8 cellular contexts compared by ENCODE assay signal in genomic region chr22:43343262-43343988, GRCh38. TPM values are rescaled to one million over a fixed set of nuclear protein-coding genes. Genes with fewer than 3 reads are reported as not detected.
DNase-seq lines count a peak whose midpoint lies in the region; ATAC-seq and TF ChIP-seq lines count a peak whose summit lies in the region.

TSS of gene SCUBE1 (minus strand) at chr22:43343372. CDS start at chr22:43343261, 111 bp downstream.

- no peaks in the 10 kb centered on the region for H3K4me1 ChIP-seq in foreskin keratinocyte
- H3K4me1 ChIP-seq in vagina: peaks cover 16% of the 10 kb centered on the region

- no peaks in the 10 kb centered on the region for H3K36me3 Mint-ChIP-seq in osteocyte (ENCODE audit: unreplicated experiment)

- POLR2A ChIA-PET in GM10248 (lab: Yijun Ruan, JAX): no interaction called here

- H3K27ac Mint-ChIP-seq in osteocyte (ENCODE audit: unreplicated experiment): no peak within 1 kb of the TSS

- intact Hi-C loops in vagina (cut with DNase I): no loop called here

- H3K36me3 ChIP-seq in vagina: no peaks in the 10 kb centered on the region

- H3K27ac ChIP-seq in foreskin keratinocyte: no peak within 1 kb of the TSS
- no peak within 1 kb of the TSS for H3K27ac ChIP-seq in vagina

- ATAC-seq in foreskin keratinocyte (peak; percentile 51), HG02571 (IDR thresholded peaks at IDR 0.05; ENCODE audit: unreplicated experiment) (no peak), HG03469 (IDR thresholded peaks at IDR 0.05; ENCODE audit: unreplicated experiment) (no peak)

- H3K4me3 Mint-ChIP-seq in osteocyte (ENCODE audit: unreplicated experiment): peak within 1 kb of the TSS; percentile 45

- no peaks in the 10 kb centered on the region for H3K9me3 ChIP-seq in vagina

- H3K4me1 Mint-ChIP-seq in osteocyte (ENCODE audit: unreplicated experiment): peaks cover 2% of the 10 kb centered on the region

- TF ChIP-seq POLR2A in vagina (IDR thresholded peaks at IDR 0.05): no peak

- no peaks in the 10 kb centered on the region for H3K9me3 Mint-ChIP-seq in osteocyte (ENCODE audit: unreplicated experiment)

- peak within 1 kb of the TSS; percentile 20 to 38 for H3K4me3 ChIP-seq in vagina

- DNase-seq in GM10248 (ENCODE audit: extremely low spot score) (peak; percentile 63), NCI-H446 treated with DMSO at 0.1 percent for 48 hours (lab: John Stamatoyannopoulos, UW) (peak; percentile 18), foreskin keratinocyte (no peak), osteocyte (ENCODE audit: extremely low spot score, unreplicated experiment) (no peak), vagina (ENCODE audit: extremely low spot score in 2 of 2) (no peak)
- DNase-seq in activated T-cell treated with anti-CD3 and anti-CD28 coated beads, Interleukin-2, amount 50 U/mL, for 1 hour: peak; percentile 56

- H3K27me3 ChIP-seq in foreskin keratinocyte (peaks cover 71% of the 10 kb centered on the region), vagina (peaks cover 9% of the 10 kb centered on the region)

- CTCF ChIA-PET in GM10248 (lab: Yijun Ruan, JAX): interaction anchor here (1.5 to 5.3 kb wide), 3 partner anchors 7 to 70 kb away, joined by 3 to 118 read pairs (median 36); no protein-coding TSS in a partner anchor

- peaks cover 67% of the 10 kb centered on the region for H3K27me3 Mint-ChIP-seq in osteocyte (ENCODE audit: unreplicated experiment)

- no peak for TF ChIP-seq CTCF in GM10248 (IDR thresholded peaks at IDR 0.05; ENCODE audit: control extremely low read depth, extremely low read depth, low read depth, missing control alignments)
- TF ChIP-seq CTCF in foreskin keratinocyte (conservative IDR thresholded peaks at IDR 0.05): no peak
- no peak for TF ChIP-seq CTCF in osteocyte (IDR thresholded peaks at IDR 0.05)
- no peak for TF ChIP-seq CTCF in vagina (IDR thresholded peaks at IDR 0.05)

RNA-seq across cellular contexts. Expression of gene SCUBE1, which starts in this region (rescaled TPM):
- total RNA-seq in foreskin keratinocyte: not detected in 2 replicates
- not detected in 2 replicates for polyA plus RNA-seq in foreskin keratinocyte
- total RNA-seq in osteocyte: 0.68 and 0.91 TPM in 2 replicates
- total RNA-seq in vagina: 6.9 TPM

Comparison
In these comparisons a context has a peak if more than half of its experiments do, and no peak if none do; other contexts are left out.
1. Peak in ATAC-seq in foreskin keratinocyte; RNA of the gene not detected or under 1 TPM.
2. DNase-seq: peak in GM10248 (single experiment), NCI-H446 treated with DMSO at 0.1 percent for 48 hours (single experiment) and activated T-cell treated with anti-CD3 and anti-CD28 coated beads, Interleukin-2, amount 50 U/mL, for 1 hour (single experiment); none in foreskin keratinocyte (0 of 2), osteocyte (single experiment) and vagina (0 of 2).